Comparison of ENCODE assay signal across 2 cellular contexts in the genomic region with DNA sequence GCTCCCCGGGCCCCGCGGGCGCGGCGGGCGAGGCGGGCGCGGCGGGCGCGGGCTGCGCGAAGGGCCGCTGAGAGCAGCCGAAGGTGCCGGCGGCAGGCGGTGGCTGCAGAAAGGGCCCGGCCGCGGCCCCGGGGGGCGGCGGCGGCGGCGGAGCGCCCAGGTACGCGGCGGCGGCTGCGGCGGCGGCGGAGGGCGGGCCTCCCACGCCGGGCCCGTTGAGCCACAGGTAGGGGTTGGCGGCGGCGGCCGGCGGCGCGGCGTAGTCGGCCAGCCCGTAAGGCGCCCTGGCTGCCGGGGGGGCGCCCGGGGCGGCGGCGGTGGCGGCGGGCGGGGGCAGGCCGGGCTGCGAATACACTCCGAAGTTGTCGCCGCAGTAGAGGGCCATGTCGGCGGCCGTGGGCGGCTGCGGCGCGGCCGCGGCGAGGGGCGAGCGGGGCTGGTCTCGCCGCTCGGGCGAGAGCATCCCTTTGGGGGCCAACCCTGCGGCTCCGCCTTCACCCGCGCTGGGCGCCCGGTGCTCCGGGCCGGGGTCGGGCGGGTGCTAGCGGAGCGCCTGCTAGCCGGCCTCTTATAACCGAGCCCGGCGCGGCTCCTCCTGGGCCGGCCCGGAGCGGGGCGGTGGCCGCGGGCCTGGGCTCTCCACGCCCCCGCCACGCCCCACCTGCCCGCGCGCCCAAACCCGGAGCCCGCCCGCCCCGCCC.
TF ChIP-seq lines count a peak whose summit lies in the region.

Gene FOXI3, minus strand, starts transcription at position 543 of the 701 bp plus-strand sequence. Its CDS starts 158 bp downstream, at position 385.

TF ChIP-seq in A549, 52 proteins besides CTCF, POLR2A, EP300 and RAD21:
- TF ChIP-seq PHF8 (IDR thresholded peaks at IDR 0.05; ENCODE audit: borderline replicate concordance, low read depth) (no peak), JUNB (IDR thresholded peaks at IDR 0.05) (no peak), SREBF2 (IDR thresholded peaks at IDR 0.05) (no peak), HMGXB4 (CRISPR knock-in tag; IDR thresholded peaks at IDR 0.05; ENCODE audit: borderline replicate concordance) (no peak), RCOR1 (IDR thresholded peaks at IDR 0.05; ENCODE audit: low read depth, low read length) (no peak), POLR2AphosphoS2 (conservative IDR thresholded peaks at IDR 0.05; ENCODE audit: low read length) (no peak), NR3C1 (IDR thresholded peaks at IDR 0.05) (no peak), MAZ (IDR thresholded peaks at IDR 0.05; ENCODE audit: borderline replicate concordance, low read depth, low read length) (no peak), E2F6 (IDR thresholded peaks at IDR 0.05; ENCODE audit: borderline replicate concordance, low read depth) (no peak), HOXB13 (CRISPR knock-in tag; IDR thresholded peaks at IDR 0.05; ENCODE audit: low read depth) (no peak), ZNF302 (CRISPR knock-in tag; IDR thresholded peaks at IDR 0.05) (no peak), EHF (CRISPR knock-in tag; IDR thresholded peaks at IDR 0.05) (no peak), EHMT2 (IDR thresholded peaks at IDR 0.05; ENCODE audit: low read depth) (no peak), ESRRA (IDR thresholded peaks at IDR 0.05; ENCODE audit: borderline replicate concordance, low read length) (no peak), KDM1A (IDR thresholded peaks at IDR 0.05; ENCODE audit: low read depth) (no peak)
- TF ChIP-seq, protein P1, sequence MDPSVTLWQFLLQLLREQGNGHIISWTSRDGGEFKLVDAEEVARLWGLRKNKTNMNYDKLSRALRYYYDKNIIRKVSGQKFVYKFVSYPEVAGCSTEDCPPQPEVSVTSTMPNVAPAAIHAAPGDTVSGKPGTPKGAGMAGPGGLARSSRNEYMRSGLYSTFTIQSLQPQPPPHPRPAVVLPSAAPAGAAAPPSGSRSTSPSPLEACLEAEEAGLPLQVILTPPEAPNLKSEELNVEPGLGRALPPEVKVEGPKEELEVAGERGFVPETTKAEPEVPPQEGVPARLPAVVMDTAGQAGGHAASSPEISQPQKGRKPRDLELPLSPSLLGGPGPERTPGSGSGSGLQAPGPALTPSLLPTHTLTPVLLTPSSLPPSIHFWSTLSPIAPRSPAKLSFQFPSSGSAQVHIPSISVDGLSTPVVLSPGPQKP (IDR thresholded peaks at IDR 0.05; ENCODE audit: low read depth, low read length): no peak

TF ChIP-seq in HepG2, 621 proteins besides CTCF, POLR2A, EP300 and RAD21:
- TF ChIP-seq MEIS1 (CRISPR knock-in tag; IDR thresholded peaks at IDR 0.05; ENCODE audit: borderline replicate concordance) (no peak), CHD4 (IDR thresholded peaks at IDR 0.05; ENCODE audit: borderline replicate concordance, low read length) (no peak), KLF16 (CRISPR knock-in tag; IDR thresholded peaks at IDR 0.05) (no peak), ZNF687 (CRISPR knock-in tag; IDR thresholded peaks at IDR 0.05) (no peak)
- TF ChIP-seq, protein P2, sequence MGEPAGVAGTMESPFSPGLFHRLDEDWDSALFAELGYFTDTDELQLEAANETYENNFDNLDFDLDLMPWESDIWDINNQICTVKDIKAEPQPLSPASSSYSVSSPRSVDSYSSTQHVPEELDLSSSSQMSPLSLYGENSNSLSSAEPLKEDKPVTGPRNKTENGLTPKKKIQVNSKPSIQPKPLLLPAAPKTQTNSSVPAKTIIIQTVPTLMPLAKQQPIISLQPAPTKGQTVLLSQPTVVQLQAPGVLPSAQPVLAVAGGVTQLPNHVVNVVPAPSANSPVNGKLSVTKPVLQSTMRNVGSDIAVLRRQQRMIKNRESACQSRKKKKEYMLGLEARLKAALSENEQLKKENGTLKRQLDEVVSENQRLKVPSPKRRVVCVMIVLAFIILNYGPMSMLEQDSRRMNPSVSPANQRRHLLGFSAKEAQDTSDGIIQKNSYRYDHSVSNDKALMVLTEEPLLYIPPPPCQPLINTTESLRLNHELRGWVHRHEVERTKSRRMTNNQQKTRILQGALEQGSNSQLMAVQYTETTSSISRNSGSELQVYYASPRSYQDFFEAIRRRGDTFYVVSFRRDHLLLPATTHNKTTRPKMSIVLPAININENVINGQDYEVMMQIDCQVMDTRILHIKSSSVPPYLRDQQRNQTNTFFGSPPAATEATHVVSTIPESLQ (CRISPR knock-in tag; conservative IDR thresholded peaks at IDR 0.05): no peak
- TF ChIP-seq, protein P3, sequence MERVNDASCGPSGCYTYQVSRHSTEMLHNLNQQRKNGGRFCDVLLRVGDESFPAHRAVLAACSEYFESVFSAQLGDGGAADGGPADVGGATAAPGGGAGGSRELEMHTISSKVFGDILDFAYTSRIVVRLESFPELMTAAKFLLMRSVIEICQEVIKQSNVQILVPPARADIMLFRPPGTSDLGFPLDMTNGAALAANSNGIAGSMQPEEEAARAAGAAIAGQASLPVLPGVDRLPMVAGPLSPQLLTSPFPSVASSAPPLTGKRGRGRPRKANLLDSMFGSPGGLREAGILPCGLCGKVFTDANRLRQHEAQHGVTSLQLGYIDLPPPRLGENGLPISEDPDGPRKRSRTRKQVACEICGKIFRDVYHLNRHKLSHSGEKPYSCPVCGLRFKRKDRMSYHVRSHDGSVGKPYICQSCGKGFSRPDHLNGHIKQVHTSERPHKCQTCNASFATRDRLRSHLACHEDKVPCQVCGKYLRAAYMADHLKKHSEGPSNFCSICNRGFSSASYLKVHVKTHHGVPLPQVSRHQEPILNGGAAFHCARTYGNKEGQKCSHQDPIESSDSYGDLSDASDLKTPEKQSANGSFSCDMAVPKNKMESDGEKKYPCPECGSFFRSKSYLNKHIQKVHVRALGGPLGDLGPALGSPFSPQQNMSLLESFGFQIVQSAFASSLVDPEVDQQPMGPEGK (CRISPR knock-in tag; IDR thresholded peaks at IDR 0.05): no peak
